ENCODE assay signal across 14 cellular contexts in genomic region chr9:107044872-107045271, GRCh38.
DNase-seq lines count a peak whose midpoint lies in the region; ATAC-seq and TF ChIP-seq lines count a peak whose summit lies in the region.
"Had no signal": no experiment of that assay in that cellular context is flagged by ENCODE, and none has a peak within 500 bp of the region (broad histone marks: within the 10 kb centered on the region; RNA-seq: fewer than 3 reads in every experiment).

No MANE protein-coding gene starts in this region.

- H3K9me3 ChIP-seq in Karpas-422 (ENCODE audit: low read length) = no peaks in the 10 kb centered on the region
- H3K9me3 ChIP-seq in smooth muscle cell (replicated peaks; ENCODE audit: low read depth) = no peaks in the 10 kb centered on the region
- H3K9me3 ChIP-seq in heart left ventricle = no peaks in the 10 kb centered on the region
- H3K9me3 ChIP-seq in uterus = no peaks in the 10 kb centered on the region

- WGBS in smooth muscle cell (ENCODE audit: low lambda C conversion rate) = 93% methylated on average over 4 of the region's 4 CpGs
- WGBS in heart left ventricle, 4 donors = 86 to 94% (median 88%) methylated on average over 3 to 4 of the region's 4 CpGs

- H3K9me2 ChIP-seq in Karpas-422 (replicated peaks; ENCODE audit: insufficient read depth, low read length) = no peaks in the 10 kb centered on the region

- H3K27me3 ChIP-seq in Karpas-422 (ENCODE audit: low read length) = no peaks in the 10 kb centered on the region
- no peaks in the 10 kb centered on the region for H3K27me3 ChIP-seq in smooth muscle cell (ENCODE audit: low read depth)
- no peaks in the 10 kb centered on the region for H3K27me3 ChIP-seq in heart left ventricle
- H3K27me3 ChIP-seq in uterus = no peaks in the 10 kb centered on the region

- peak; percentile 17 for DNase-seq in stimulated activated CD4-positive, alpha-beta T cell treated with anti-CD3 and anti-CD28 coated beads, Interleukin-15, amount 100 ng/mL, for 24 hours
- DNase-seq in stimulated activated CD4-positive, alpha-beta T cell treated with anti-CD3 and anti-CD28 coated beads, Interleukin-1b, Interleukin-23, amount 100 ng/mL, for 48 hours = no peak
- DNase-seq in Karpas-422 = peak; percentile 69
- peak; percentile 10 for DNase-seq in activated naive CD8-positive, alpha-beta T cell treated with anti-CD3 and anti-CD28 coated beads, Interleukin-2, amount 50 U/mL, for 24 hours
- DNase-seq in smooth muscle cell (lab: John Stamatoyannopoulos, UW; ENCODE audit: unreplicated experiment) = no peak
- no peak for DNase-seq in heart left ventricle
- DNase-seq in uterus = no peak
- DNase-seq: activated naive CD4-positive, alpha-beta T cell treated with anti-CD3 and anti-CD28 coated beads, Interleukin-2, amount 10 ng/mL, durations not matched to agents 7 days and 5 days; CD8-positive, alpha-beta T cell; foreskin melanocyte; NCI-H2171 had no signal

- no peak for ATAC-seq in activated naive CD8-positive, alpha-beta T cell treated with anti-CD3 and anti-CD28 coated beads, Interleukin-2, amount 50 U/mL, for 24 hours
- no peak for ATAC-seq in heart left ventricle
- ATAC-seq in HG03095 (IDR thresholded peaks at IDR 0.05; ENCODE audit: unreplicated experiment) = no peak
- ATAC-seq: CD8-positive, alpha-beta T cell had no signal

- H3K9me3 Mint-ChIP-seq in activated naive CD8-positive, alpha-beta T cell treated with anti-CD3 and anti-CD28 coated beads, Interleukin-2, amount 50 U/mL, for 24 hours = no peaks in the 10 kb centered on the region
- H3K9me3 Mint-ChIP-seq: activated naive CD4-positive, alpha-beta T cell treated with anti-CD3 and anti-CD28 coated beads, Interleukin-2, amount 10 ng/mL, durations not matched to agents 7 days and 5 days; CD8-positive, alpha-beta T cell; nephron had no signal

- no peaks in the 10 kb centered on the region for H3K4me1 Mint-ChIP-seq in activated naive CD8-positive, alpha-beta T cell treated with anti-CD3 and anti-CD28 coated beads, Interleukin-2, amount 50 U/mL, for 24 hours
- H3K4me1 Mint-ChIP-seq: activated naive CD4-positive, alpha-beta T cell treated with anti-CD3 and anti-CD28 coated beads, Interleukin-2, amount 10 ng/mL, durations not matched to agents 7 days and 5 days had no signal

- H3K27ac ChIP-seq in Karpas-422 (ENCODE audit: low read length) (no peak overlapping the region), smooth muscle cell (ENCODE audit: low read depth) (no peak overlapping the region), heart left ventricle (no peak overlapping the region), uterus (no peak overlapping the region)
- H3K27ac ChIP-seq: coronary artery had no signal

- H3K9ac ChIP-seq in Karpas-422 (ENCODE audit: low read length) (no peak overlapping the region), smooth muscle cell (ENCODE audit: low read depth) (no peak overlapping the region)

- H3K4me3 ChIP-seq in Karpas-422 (ENCODE audit: low read length) = no peak overlapping the region
- no peak overlapping the region for H3K4me3 ChIP-seq in smooth muscle cell
- no peak overlapping the region for H3K4me3 ChIP-seq in heart left ventricle
- no peak overlapping the region for H3K4me3 ChIP-seq in uterus
- H3K4me3 ChIP-seq: coronary artery had no signal

- H3K4me3 Mint-ChIP-seq in activated naive CD8-positive, alpha-beta T cell treated with anti-CD3 and anti-CD28 coated beads, Interleukin-2, amount 50 U/mL, for 24 hours = no peak overlapping the region
- H3K4me3 Mint-ChIP-seq: activated naive CD4-positive, alpha-beta T cell treated with anti-CD3 and anti-CD28 coated beads, Interleukin-2, amount 10 ng/mL, durations not matched to agents 7 days and 5 days; CD8-positive, alpha-beta T cell; nephron had no signal

- H3K36me3 ChIP-seq in Karpas-422 (ENCODE audit: insufficient read depth, low read length) (no peaks in the 10 kb centered on the region), smooth muscle cell (ENCODE audit: low read depth) (no peaks in the 10 kb centered on the region), heart left ventricle (no peaks in the 10 kb centered on the region), uterus (no peaks in the 10 kb centered on the region)

- no peak overlapping the region for H2AFZ ChIP-seq in Karpas-422 (ENCODE audit: low read length)
- no peak overlapping the region for H2AFZ ChIP-seq in smooth muscle cell (ENCODE audit: low read depth)

- intact Hi-C loops in heart left ventricle (cut with DNase I) (loop anchor here in 1 of 10 donors (5.0 kb wide), 1 partner anchor 183 kb away; the partner anchor contains the start of gene ZNF462), uterus (cut with DNase I; ENCODE audit: low total_unique reads) (no loop called here)

- TF ChIP-seq POLR2A in heart left ventricle (IDR thresholded peaks at IDR 0.05) (no peak), uterus (IDR thresholded peaks at IDR 0.05) (no peak)

- H3K79me2 ChIP-seq in Karpas-422 (ENCODE audit: low read length) (no peaks in the 10 kb centered on the region), smooth muscle cell (ENCODE audit: low read depth) (no peaks in the 10 kb centered on the region)

- H3K4me2 ChIP-seq in Karpas-422 (ENCODE audit: low read depth, low read length, poor library complexity, severe bottlenecking) (no peak overlapping the region), smooth muscle cell (no peak overlapping the region)

- H3K27me3 Mint-ChIP-seq in activated naive CD8-positive, alpha-beta T cell treated with anti-CD3 and anti-CD28 coated beads, Interleukin-2, amount 50 U/mL, for 24 hours = peaks cover 4% of the 10 kb centered on the region

- H4K20me1 ChIP-seq in Karpas-422 (ENCODE audit: insufficient read depth, low read depth, low read length) (no peaks in the 10 kb centered on the region), smooth muscle cell (ENCODE audit: low read depth) (no peaks in the 10 kb centered on the region)

- TF ChIP-seq CTCF in smooth muscle cell (IDR thresholded peaks at IDR 0.05; ENCODE audit: borderline replicate concordance, insufficient read depth, poor library complexity, severe bottlenecking) (peak; percentile 9), heart left ventricle (IDR thresholded peaks at IDR 0.05) (peak in 2 of 12 donors; percentile 7 to 15), uterus (IDR thresholded peaks at IDR 0.05) (no peak)

- H3F3A ChIP-seq in smooth muscle cell (ENCODE audit: low read depth) = no peaks in the 10 kb centered on the region

- H3K4me1 ChIP-seq in Karpas-422 (ENCODE audit: low read length) (peaks cover 7% of the 10 kb centered on the region), smooth muscle cell (ENCODE audit: low read depth) (peaks cover 11% of the 10 kb centered on the region), heart left ventricle (peaks cover 0 to 8% (median 0%) of the 10 kb centered on the region in 12 donors), uterus (no peaks in the 10 kb centered on the region)

- no peak overlapping the region for H3K27ac Mint-ChIP-seq in activated naive CD8-positive, alpha-beta T cell treated with anti-CD3 and anti-CD28 coated beads, Interleukin-2, amount 50 U/mL, for 24 hours
- H3K27ac Mint-ChIP-seq: activated naive CD4-positive, alpha-beta T cell treated with anti-CD3 and anti-CD28 coated beads, Interleukin-2, amount 10 ng/mL, durations not matched to agents 7 days and 5 days; CD8-positive, alpha-beta T cell; nephron had no signal

- H3K36me3 Mint-ChIP-seq in activated naive CD8-positive, alpha-beta T cell treated with anti-CD3 and anti-CD28 coated beads, Interleukin-2, amount 50 U/mL, for 24 hours (ENCODE audit: low read depth) = no peaks in the 10 kb centered on the region
- H3K36me3 Mint-ChIP-seq: activated naive CD4-positive, alpha-beta T cell treated with anti-CD3 and anti-CD28 coated beads, Interleukin-2, amount 10 ng/mL, durations not matched to agents 7 days and 5 days; CD8-positive, alpha-beta T cell had no signal

Comparison
In these comparisons a context has a peak if more than half of its experiments do, and no peak if none do; other contexts are left out.
1. DNase-seq: peak in stimulated activated CD4-positive, alpha-beta T cell treated with anti-CD3 and anti-CD28 coated beads, Interleukin-15, amount 100 ng/mL, for 24 hours (single experiment), Karpas-422 (single experiment) and activated naive CD8-positive, alpha-beta T cell treated with anti-CD3 and anti-CD28 coated beads, Interleukin-2, amount 50 U/mL, for 24 hours (single experiment); none in stimulated activated CD4-positive, alpha-beta T cell treated with anti-CD3 and anti-CD28 coated beads, Interleukin-1b, Interleukin-23, amount 100 ng/mL, for 48 hours (single experiment), smooth muscle cell (single experiment), heart left ventricle (0 of 5) and uterus (0 of 2).